7 cellular contexts compared by ENCODE assay signal in the genomic region with DNA sequence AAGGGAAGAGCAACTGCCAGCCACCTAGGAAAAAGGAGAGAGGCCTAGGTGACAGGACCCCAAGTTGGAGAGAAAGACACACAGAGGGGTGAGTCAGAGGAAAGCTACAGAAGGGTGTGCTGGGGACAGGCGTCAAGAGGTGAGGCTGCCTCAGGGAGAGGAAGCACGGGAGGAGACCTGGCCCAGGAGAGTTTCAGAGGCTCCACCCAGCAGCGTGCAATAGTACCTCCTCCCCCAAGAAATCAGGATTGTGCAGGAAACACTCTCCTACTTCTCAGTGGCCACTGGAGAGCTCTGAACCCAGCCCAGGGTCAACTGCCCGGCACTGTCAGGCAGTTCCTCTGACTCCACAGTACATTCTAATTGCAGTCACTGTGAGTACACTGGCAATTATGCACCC.
DNase-seq lines count a peak whose midpoint lies in the region; ATAC-seq, FAIRE-seq and TF ChIP-seq lines count a peak whose summit lies in the region.
"Not testable (repeated sequence)": the region's sequence is repeated elsewhere in the genome, so short reads cannot be mapped to it uniquely, and the experiment has no call there.

No MANE protein-coding gene starts in this region.

- H3K36me3 Mint-ChIP-seq in GM23338 (ENCODE audit: low read depth); T-cell; activated T-helper 1 cell treated with anti-CD3 and anti-CD28 coated beads, Interleukin-12 subunit alpha, Interleukin-12 subunit beta, Interleukin-2, Interleukin-4 antibody, amounts not matched to agents 30 ng/mL and 10 ng/mL and 1 ng/mL, durations not matched to agents 14 hours and 24 hours and 36 hours (ENCODE audit: low read depth); effector memory CD8-positive, alpha-beta T cell (ENCODE audit: insufficient read depth): not testable (repeated sequence)

- not testable (repeated sequence) for H3K4me3 ChIP-seq in GM23338, pancreas

- not testable (repeated sequence) for H3K9me3 ChIP-seq in pancreas

- WGBS in pancreas, 2 donors = 32 to 37% methylated on average over 3 to 4 of the region's 4 CpGs

- not testable (repeated sequence) for H3K27me3 Mint-ChIP-seq in GM23338 (ENCODE audit: insufficient read depth, low read depth, poor library complexity); T-cell; activated T-helper 1 cell treated with anti-CD3 and anti-CD28 coated beads, Interleukin-12 subunit alpha, Interleukin-12 subunit beta, Interleukin-2, Interleukin-4 antibody, amounts not matched to agents 30 ng/mL and 10 ng/mL and 1 ng/mL, durations not matched to agents 14 hours and 24 hours and 36 hours (ENCODE audit: insufficient read depth); effector memory CD8-positive, alpha-beta T cell

- not testable (repeated sequence) for H3K27me3 ChIP-seq in GM23338 (ENCODE audit: insufficient read depth); pancreas

- not testable (repeated sequence) for H3K27ac Mint-ChIP-seq in GM23338, T-cell
- peak overlapping the region; percentile 55 for H3K27ac Mint-ChIP-seq in activated T-helper 1 cell treated with anti-CD3 and anti-CD28 coated beads, Interleukin-12 subunit alpha, Interleukin-12 subunit beta, Interleukin-2, Interleukin-4 antibody, amounts not matched to agents 30 ng/mL and 10 ng/mL and 1 ng/mL, durations not matched to agents 14 hours and 24 hours and 36 hours
- peak overlapping the region in 1 of 2 donors; percentile 86 for H3K27ac Mint-ChIP-seq in effector memory CD8-positive, alpha-beta T cell

- CTCF ChIA-PET in T-cell (lab: Charles Lee) = not testable (repeated sequence)

- H3K4me3 Mint-ChIP-seq in GM23338; T-cell; effector memory CD8-positive, alpha-beta T cell: not testable (repeated sequence)
- peak overlapping the region; percentile 15 for H3K4me3 Mint-ChIP-seq in activated T-helper 1 cell treated with anti-CD3 and anti-CD28 coated beads, Interleukin-12 subunit alpha, Interleukin-12 subunit beta, Interleukin-2, Interleukin-4 antibody, amounts not matched to agents 30 ng/mL and 10 ng/mL and 1 ng/mL, durations not matched to agents 14 hours and 24 hours and 36 hours

- H4K20me1 ChIP-seq in GM23338 (replicated peaks; ENCODE audit: insufficient read depth) = not testable (repeated sequence)

- H3K4me2 ChIP-seq in GM23338 = not testable (repeated sequence)

- H3K79me2 ChIP-seq in GM23338 (replicated peaks; ENCODE audit: insufficient read depth) = not testable (repeated sequence)

- POLR2A ChIA-PET in T-cell (lab: Charles Lee) = not testable (repeated sequence)

- intact Hi-C loops in activated T-helper 1 cell treated with anti-CD3 and anti-CD28 coated beads, Interleukin-12 subunit alpha, Interleukin-12 subunit beta, Interleukin-2, Interleukin-4 antibody, amounts not matched to agents 30 ng/mL and 10 ng/mL and 1 ng/mL, durations not matched to agents 14 hours and 24 hours and 36 hours (cut with micrococcal nuclease); pancreas (cut with DNase I): not testable (repeated sequence)

- not testable (repeated sequence) for FAIRE-seq in pancreas (lab: Jason Lieb, UNC)

- TF ChIP-seq CTCF in GM23338 (conservative IDR thresholded peaks at IDR 0.05; ENCODE audit: low read depth in 2 of 2); pancreas (IDR thresholded peaks at IDR 0.05): not testable (repeated sequence)

- ATAC-seq in GM23338 (peak; percentile 40), T-cell (replicated peaks in 1 of 4) (peak in 3 of 4 experiments; percentile 51 to 68 (median 67)), left lobe of liver (peak; percentile 14), pancreas (peak in 3 of 4 donors; percentile 8 to 43 (median 25))
- peak; percentile 20 for ATAC-seq in effector memory CD8-positive, alpha-beta T cell (replicated peaks)

- H2AFZ ChIP-seq in GM23338 = not testable (repeated sequence)

- not testable (repeated sequence) for H3K9me2 ChIP-seq in GM23338 (ENCODE audit: insufficient read depth)

- not testable (repeated sequence) for H3K4me1 ChIP-seq in GM23338 (ENCODE audit: insufficient read depth); pancreas

- DNase-seq in GM23338 (ENCODE audit: low spot score); T-cell; activated T-helper 1 cell treated with anti-CD3 and anti-CD28 coated beads, Interleukin-12 subunit alpha, Interleukin-12 subunit beta, Interleukin-2, Interleukin-4 antibody, amounts not matched to agents 30 ng/mL and 10 ng/mL and 1 ng/mL, durations not matched to agents 14 hours and 24 hours and 36 hours (ENCODE audit: low spot score); effector memory CD8-positive, alpha-beta T cell; left lobe of liver (ENCODE audit: low spot score); pancreas: not testable (repeated sequence)
- DNase-seq in NCI-H226 = peak; percentile 44

- not testable (repeated sequence) for H3K36me3 ChIP-seq in GM23338 (ENCODE audit: insufficient read depth); pancreas

- H3K4me1 Mint-ChIP-seq in GM23338; effector memory CD8-positive, alpha-beta T cell (ENCODE audit: low read depth in 2 of 2): not testable (repeated sequence)
- H3K4me1 Mint-ChIP-seq in T-cell = peaks cover 0 to 11% (median 1%) of the 10 kb centered on the region in 3 donors
- H3K4me1 Mint-ChIP-seq in activated T-helper 1 cell treated with anti-CD3 and anti-CD28 coated beads, Interleukin-12 subunit alpha, Interleukin-12 subunit beta, Interleukin-2, Interleukin-4 antibody, amounts not matched to agents 30 ng/mL and 10 ng/mL and 1 ng/mL, durations not matched to agents 14 hours and 24 hours and 36 hours (ENCODE audit: low read depth) = peaks cover 12% of the 10 kb centered on the region

- H3K27ac ChIP-seq in GM23338 (ENCODE audit: low read depth); pancreas: not testable (repeated sequence)

- H3F3A ChIP-seq in GM23338 (replicated peaks; ENCODE audit: low read depth) = not testable (repeated sequence)

- not testable (repeated sequence) for H3K9me3 Mint-ChIP-seq in GM23338; T-cell; activated T-helper 1 cell treated with anti-CD3 and anti-CD28 coated beads, Interleukin-12 subunit alpha, Interleukin-12 subunit beta, Interleukin-2, Interleukin-4 antibody, amounts not matched to agents 30 ng/mL and 10 ng/mL and 1 ng/mL, durations not matched to agents 14 hours and 24 hours and 36 hours; effector memory CD8-positive, alpha-beta T cell

Comparison
In these comparisons a context has a peak if more than half of its experiments do, and no peak if none do; other contexts are left out.
1. ATAC-seq: peak in every context shown above with its lines; median percentile 67 in T-cell; 40 in GM23338; 25 in pancreas; 20 in effector memory CD8-positive, alpha-beta T cell; 14 in left lobe of liver.